Comparison of ENCODE assay signal across 24 cellular contexts in the genomic region with DNA sequence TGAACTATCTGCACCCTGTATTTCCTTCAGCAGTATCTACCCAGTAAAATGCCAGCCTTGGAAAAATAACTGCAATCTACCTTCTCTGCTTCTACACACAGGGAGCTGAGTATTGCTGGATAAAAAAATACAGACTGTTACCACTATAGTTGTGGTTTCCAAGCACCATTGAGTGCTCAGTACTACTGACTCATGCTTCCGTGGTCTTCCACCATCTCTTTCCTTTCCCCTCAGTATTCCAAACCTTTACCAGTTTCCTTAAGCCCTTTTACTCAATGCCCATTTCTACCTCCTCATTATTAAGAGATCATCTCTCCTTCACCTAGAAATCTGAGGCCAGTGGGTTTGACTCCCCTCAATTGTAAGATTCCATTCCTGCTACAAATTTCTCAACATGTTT. TPM values are rescaled to one million over a fixed set of nuclear protein-coding genes. Genes with fewer than 3 reads are reported as not detected.
A peak's percentile ranks its signal among the peaks of the same experiment; 100 is the strongest.
DNase-seq lines count a peak whose midpoint lies in the region; ATAC-seq and TF ChIP-seq lines count a peak whose summit lies in the region.
"Had no signal": no experiment of that assay in that cellular context is flagged by ENCODE, and none has a peak within 500 bp of the region (broad histone marks: within the 10 kb centered on the region; RNA-seq: fewer than 3 reads in every experiment).

No MANE protein-coding gene starts in this region.

- TF ChIP-seq POLR2A in esophagus squamous epithelium (IDR thresholded peaks at IDR 0.05): no peak

- peaks cover 18% of the 10 kb centered on the region for H3K4me1 Mint-ChIP-seq in central memory CD8-positive, alpha-beta T cell
- H3K4me1 Mint-ChIP-seq: activated naive CD4-positive, alpha-beta T cell treated with anti-CD3 and anti-CD28 coated beads, Interleukin-2, amount 10 ng/mL, durations not matched to agents 7 days and 5 days; nephron had no signal

- TF ChIP-seq CTCF in kidney epithelial cell (IDR thresholded peaks at IDR 0.05; ENCODE audit: insufficient read depth, low read length, poor library complexity, severe bottlenecking): no peak
- TF ChIP-seq CTCF in esophagus squamous epithelium (IDR thresholded peaks at IDR 0.05): no peak

- peaks cover 56 to 75% (median 65%) of the 10 kb centered on the region in 11 experiments for H3K36me3 ChIP-seq in BLaER1 treated with 17β-estradiol and CSF1 and Interleukin-3, amounts not matched to agents 10 nM and 100 nM
- H3K36me3 ChIP-seq in kidney epithelial cell (ENCODE audit: control insufficient read depth, insufficient read depth, low read length) (no peaks in the 10 kb centered on the region), esophagus squamous epithelium (peaks cover 0 to 79% (median 0%) of the 10 kb centered on the region in 3 donors)
- H3K36me3 ChIP-seq: thyroid gland had no signal

- peaks cover 0 to 8% (median 0%) of the 10 kb centered on the region in 11 experiments; a peak in 3 of 22 replicates for H4K20me1 ChIP-seq in BLaER1 treated with 17β-estradiol and CSF1 and Interleukin-3, amounts not matched to agents 10 nM and 100 nM

- H3K4me3 Mint-ChIP-seq in central memory CD8-positive, alpha-beta T cell: no peak overlapping the region
- H3K4me3 Mint-ChIP-seq: activated naive CD4-positive, alpha-beta T cell treated with anti-CD3 and anti-CD28 coated beads, Interleukin-2, amount 10 ng/mL, durations not matched to agents 7 days and 5 days; CD4-positive, alpha-beta memory T cell; nephron had no signal

- H3K4me1 ChIP-seq in BLaER1 treated with 17β-estradiol and CSF1 and Interleukin-3, amounts not matched to agents 10 nM and 100 nM: peaks cover 34 to 52% (median 45%) of the 10 kb centered on the region in 10 experiments
- H3K4me1 ChIP-seq in esophagus squamous epithelium: no peaks in the 10 kb centered on the region
- H3K4me1 ChIP-seq: thyroid gland had no signal

- H3K27me3 Mint-ChIP-seq in central memory CD8-positive, alpha-beta T cell: no peaks in the 10 kb centered on the region
- H3K27me3 Mint-ChIP-seq: activated naive CD4-positive, alpha-beta T cell treated with anti-CD3 and anti-CD28 coated beads, Interleukin-2, amount 10 ng/mL, durations not matched to agents 7 days and 5 days; CD4-positive, alpha-beta memory T cell had no signal

- H3K27me3 ChIP-seq in BLaER1 treated with 17β-estradiol and CSF1 and Interleukin-3, amounts not matched to agents 10 nM and 100 nM: no peaks in the 10 kb centered on the region
- no peaks in the 10 kb centered on the region for H3K27me3 ChIP-seq in kidney epithelial cell (ENCODE audit: control insufficient read depth, insufficient read depth, low read length)
- H3K27me3 ChIP-seq in esophagus squamous epithelium: no peaks in the 10 kb centered on the region
- H3K27me3 ChIP-seq: thyroid gland had no signal

- no peak for ATAC-seq in central memory CD8-positive, alpha-beta T cell (replicated peaks; ENCODE audit: extremely low read depth, poor library complexity, severe bottlenecking)
- ATAC-seq in HG02852 (IDR thresholded peaks at IDR 0.05; ENCODE audit: unreplicated experiment): no peak
- ATAC-seq: left colon had no signal

- no peak overlapping the region for H3K4me3 ChIP-seq in BLaER1 treated with 17β-estradiol and CSF1 and Interleukin-3, amounts not matched to agents 10 nM and 100 nM
- H3K4me3 ChIP-seq in kidney epithelial cell (ENCODE audit: low read depth, low read length) (no peak overlapping the region), esophagus squamous epithelium (no peak overlapping the region)
- H3K4me3 ChIP-seq: SK-N-MC, thyroid gland had no signal

- intact Hi-C loops in esophagus squamous epithelium (cut with DNase I): no loop called here

- peaks cover 22% of the 10 kb centered on the region for H3K36me3 Mint-ChIP-seq in central memory CD8-positive, alpha-beta T cell (ENCODE audit: insufficient read depth)

- peak overlapping the region; percentile 19 to 88 (median 70); a peak in 20 of 22 replicates for H3K4me2 ChIP-seq in BLaER1 treated with 17β-estradiol and CSF1 and Interleukin-3, amounts not matched to agents 10 nM and 100 nM

- 90 to 96% methylated on average over 1 of the region's 1 CpG for WGBS in esophagus squamous epithelium, 2 donors

- peak overlapping the region; percentile 10 for H3K27ac Mint-ChIP-seq in central memory CD8-positive, alpha-beta T cell (ENCODE audit: low read depth)
- H3K27ac Mint-ChIP-seq: nephron had no signal

- H3K27ac ChIP-seq in BLaER1 treated with 17β-estradiol and CSF1 and Interleukin-3, amounts not matched to agents 10 nM and 100 nM: peak overlapping the region in 1 of 11 experiments; percentile 66; a peak in 1 of 22 replicates
- H3K27ac ChIP-seq in esophagus squamous epithelium: no peak overlapping the region
- H3K27ac ChIP-seq: SK-N-MC, thyroid gland had no signal

- no peak overlapping the region for H3K9ac ChIP-seq in BLaER1 treated with 17β-estradiol and CSF1 and Interleukin-3, amounts not matched to agents 10 nM and 100 nM

- peaks cover 7 to 21% (median 17%) of the 10 kb centered on the region in 11 experiments; a peak in 20 of 22 replicates for H3K9me3 ChIP-seq in BLaER1 treated with 17β-estradiol and CSF1 and Interleukin-3, amounts not matched to agents 10 nM and 100 nM (replicated peaks in 1 of 11)
- H3K9me3 ChIP-seq in esophagus squamous epithelium: no peaks in the 10 kb centered on the region
- H3K9me3 ChIP-seq: thyroid gland had no signal

- DNase-seq in LHCN-M2 (ENCODE audit: low read depth) (peak; percentile 44), kidney epithelial cell (ENCODE audit: low read depth) (peak; percentile 18), esophagus squamous epithelium (lab: John Stamatoyannopoulos, UW) (no peak), NCI-H187 (lab: John Stamatoyannopoulos, UW) (no peak)
- no peak for DNase-seq in central memory CD8-positive, alpha-beta T cell (ENCODE audit: low spot score in 2 of 2)
- no peak for DNase-seq in activated T-cell treated with anti-CD3 and anti-CD28 coated beads, Interleukin-2, amount 50 U/mL, for 1 hour
- DNase-seq: activated naive CD4-positive, alpha-beta T cell treated with anti-CD3 and anti-CD28 coated beads, Interleukin-2, amount 10 ng/mL, durations not matched to agents 7 days and 5 days; CD4-positive, alpha-beta memory T cell; DMS153; left colon; NCI-H1105 treated with DMSO at 0.1 percent for 48 hours; NCI-H524; posterior cingulate gyrus; RPMI8226; stimulated activated naive CD4-positive, alpha-beta T cell treated with Interleukin-2 at 50 U/mL for 16 hours; thyroid gland had no signal

- H3K9me3 Mint-ChIP-seq in central memory CD8-positive, alpha-beta T cell: no peaks in the 10 kb centered on the region
- H3K9me3 Mint-ChIP-seq: activated naive CD4-positive, alpha-beta T cell treated with anti-CD3 and anti-CD28 coated beads, Interleukin-2, amount 10 ng/mL, durations not matched to agents 7 days and 5 days; CD4-positive, alpha-beta memory T cell; nephron had no signal

RNA-seq across cellular contexts. Expression of gene GLMN, which starts 23.8 kb away (rescaled TPM):
- total RNA-seq in LHCN-M2 (2014; rRNA removed) (16.3 and 20.8 TPM in 2 replicates), kidney epithelial cell (4.3 and 5.8 TPM in 2 replicates), esophagus squamous epithelium (10 to 100 TPM in 2 of 4 donors, 1 to 10 TPM in 2; 3.9 to 12.0 (median 10.4) TPM)
- 4.4 TPM for polyA plus RNA-seq in LHCN-M2 (2012)

RNA-seq across cellular contexts. Expression of gene RPAP2, which starts 23.9 kb away (rescaled TPM):
- 9.6 and 18.7 TPM in 2 replicates for total RNA-seq in LHCN-M2 (2014; rRNA removed)
- 4.5 TPM for polyA plus RNA-seq in LHCN-M2 (2012)
- 5.3 and 18.7 TPM in 2 replicates for total RNA-seq in kidney epithelial cell
- 10 to 100 TPM in 1 of 4 donors, 1 to 10 TPM in 3; 3.1 to 18.5 (median 8.4) TPM for total RNA-seq in esophagus squamous epithelium

RNA-seq across cellular contexts. Expression of gene C1orf146, which starts 57.2 kb away (rescaled TPM):
- not detected in 2 replicates for total RNA-seq in LHCN-M2 (2014; rRNA removed)
- not detected for polyA plus RNA-seq in LHCN-M2 (2012)
- not detected in 2 replicates for total RNA-seq in kidney epithelial cell
- total RNA-seq in esophagus squamous epithelium: not detected
- total RNA-seq: CD4-positive, alpha-beta memory T cell; fibroblast of villous mesenchyme; left colon; mesenteric fat pad; T-helper 2 cell treated with Interferon-gamma antibody and Interleukin-4, amounts not matched to agents 100 ng/mL and 5 ng/mL, for 36 hours; thyroid gland had no signal
- polyA plus RNA-seq: AG04450; CD4-positive, alpha-beta memory T cell had no signal

Comparison
In these comparisons a context has a peak if more than half of its experiments do, and no peak if none do; other contexts are left out.
1. DNase-seq: peak in LHCN-M2 (single experiment) and kidney epithelial cell (single experiment); none in central memory CD8-positive, alpha-beta T cell (0 of 2), activated T-cell treated with anti-CD3 and anti-CD28 coated beads, Interleukin-2, amount 50 U/mL, for 1 hour (single experiment), esophagus squamous epithelium (single experiment) and NCI-H187 (0 of 2).